In the genomic region with DNA sequence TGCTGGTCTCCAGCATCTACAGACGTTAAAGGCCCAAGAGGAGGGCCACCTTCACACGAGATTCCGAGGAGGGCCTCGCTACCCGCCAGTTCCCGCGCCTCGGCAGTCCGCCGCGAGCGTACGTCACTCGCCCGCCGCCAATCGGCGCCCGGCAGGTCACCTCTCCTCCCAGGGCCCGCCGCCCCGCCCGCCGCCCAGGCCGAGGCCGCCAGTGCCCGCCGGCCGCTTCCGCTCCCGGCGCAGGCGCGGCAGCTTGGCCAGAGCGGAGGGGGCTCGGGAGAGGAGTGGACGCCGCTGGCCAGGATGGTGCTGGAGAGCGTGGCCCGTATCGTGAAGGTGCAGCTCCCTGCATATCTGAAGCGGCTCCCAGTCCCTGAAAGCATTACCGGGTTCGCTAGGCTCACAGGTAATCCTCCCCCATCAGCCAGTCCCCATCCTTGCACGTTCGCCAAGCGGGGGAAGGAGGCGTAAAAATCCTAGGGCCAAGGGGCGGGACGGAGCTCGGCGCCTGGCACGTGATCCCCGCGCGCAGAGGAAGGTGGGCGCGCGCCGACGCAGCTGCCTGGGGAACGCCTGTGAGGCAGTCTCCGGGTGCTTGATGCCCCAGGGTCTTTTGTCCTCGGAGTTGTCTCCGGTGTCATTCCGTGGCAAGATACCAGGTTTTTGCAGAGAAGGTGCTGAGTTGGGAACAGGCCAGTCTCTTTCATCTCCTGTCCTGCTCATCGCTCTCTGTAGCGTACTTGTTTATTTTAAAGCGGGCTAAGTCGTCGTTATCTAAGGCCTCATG, we compare ENCODE assay signal across 1 cellular context.
TF ChIP-seq lines count a peak whose summit lies in the region.

A gene with protein sequence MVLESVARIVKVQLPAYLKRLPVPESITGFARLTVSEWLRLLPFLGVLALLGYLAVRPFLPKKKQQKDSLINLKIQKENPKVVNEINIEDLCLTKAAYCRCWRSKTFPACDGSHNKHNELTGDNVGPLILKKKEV (plus strand): TSS at position 211 of the 787 bp plus-strand sequence. CDS start 93 bp downstream, at position 304.

TF ChIP-seq in HepG2, 621 proteins besides CTCF, POLR2A, EP300 and RAD21 (continued from another document and continues in another):
- TF ChIP-seq, protein P1, sequence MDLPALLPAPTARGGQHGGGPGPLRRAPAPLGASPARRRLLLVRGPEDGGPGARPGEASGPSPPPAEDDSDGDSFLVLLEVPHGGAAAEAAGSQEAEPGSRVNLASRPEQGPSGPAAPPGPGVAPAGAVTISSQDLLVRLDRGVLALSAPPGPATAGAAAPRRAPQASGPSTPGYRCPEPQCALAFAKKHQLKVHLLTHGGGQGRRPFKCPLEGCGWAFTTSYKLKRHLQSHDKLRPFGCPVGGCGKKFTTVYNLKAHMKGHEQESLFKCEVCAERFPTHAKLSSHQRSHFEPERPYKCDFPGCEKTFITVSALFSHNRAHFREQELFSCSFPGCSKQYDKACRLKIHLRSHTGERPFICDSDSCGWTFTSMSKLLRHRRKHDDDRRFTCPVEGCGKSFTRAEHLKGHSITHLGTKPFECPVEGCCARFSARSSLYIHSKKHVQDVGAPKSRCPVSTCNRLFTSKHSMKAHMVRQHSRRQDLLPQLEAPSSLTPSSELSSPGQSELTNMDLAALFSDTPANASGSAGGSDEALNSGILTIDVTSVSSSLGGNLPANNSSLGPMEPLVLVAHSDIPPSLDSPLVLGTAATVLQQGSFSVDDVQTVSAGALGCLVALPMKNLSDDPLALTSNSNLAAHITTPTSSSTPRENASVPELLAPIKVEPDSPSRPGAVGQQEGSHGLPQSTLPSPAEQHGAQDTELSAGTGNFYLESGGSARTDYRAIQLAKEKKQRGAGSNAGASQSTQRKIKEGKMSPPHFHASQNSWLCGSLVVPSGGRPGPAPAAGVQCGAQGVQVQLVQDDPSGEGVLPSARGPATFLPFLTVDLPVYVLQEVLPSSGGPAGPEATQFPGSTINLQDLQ (CRISPR knock-in tag; IDR thresholded peaks at IDR 0.05) = 0 out of 2 replicates have a peak, but pooled peaks have one; percentile 65
- TF ChIP-seq ZNF138 (CRISPR knock-in tag; IDR thresholded peaks at IDR 0.05; ENCODE audit: low read depth) = 0 out of 2 replicates have a peak, but pooled peaks have one; percentile 30
- no peak for TF ChIP-seq SP140L (CRISPR knock-in tag; IDR thresholded peaks at IDR 0.05; ENCODE audit: borderline replicate concordance)
- peak; percentile 83 for TF ChIP-seq KDM2A (CRISPR knock-in tag; IDR thresholded peaks at IDR 0.05; ENCODE audit: borderline replicate concordance, low read depth)
- no peak for TF ChIP-seq ZNF550 (CRISPR knock-in tag; IDR thresholded peaks at IDR 0.05; ENCODE audit: borderline replicate concordance)
- 0 out of 2 replicates have a peak, but pooled peaks have one; percentile 24 for TF ChIP-seq TOE1 (CRISPR knock-in tag; IDR thresholded peaks at IDR 0.05)
- TF ChIP-seq, protein P2, sequence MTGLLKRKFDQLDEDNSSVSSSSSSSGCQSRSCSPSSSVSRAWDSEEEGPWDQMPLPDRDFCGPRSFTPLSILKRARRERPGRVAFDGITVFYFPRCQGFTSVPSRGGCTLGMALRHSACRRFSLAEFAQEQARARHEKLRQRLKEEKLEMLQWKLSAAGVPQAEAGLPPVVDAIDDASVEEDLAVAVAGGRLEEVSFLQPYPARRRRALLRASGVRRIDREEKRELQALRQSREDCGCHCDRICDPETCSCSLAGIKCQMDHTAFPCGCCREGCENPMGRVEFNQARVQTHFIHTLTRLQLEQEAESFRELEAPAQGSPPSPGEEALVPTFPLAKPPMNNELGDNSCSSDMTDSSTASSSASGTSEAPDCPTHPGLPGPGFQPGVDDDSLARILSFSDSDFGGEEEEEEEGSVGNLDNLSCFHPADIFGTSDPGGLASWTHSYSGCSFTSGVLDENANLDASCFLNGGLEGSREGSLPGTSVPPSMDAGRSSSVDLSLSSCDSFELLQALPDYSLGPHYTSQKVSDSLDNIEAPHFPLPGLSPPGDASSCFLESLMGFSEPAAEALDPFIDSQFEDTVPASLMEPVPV (CRISPR knock-in tag; IDR thresholded peaks at IDR 0.05) = peak; percentile 82; the same call in 1 of the 2 replicates
- TF ChIP-seq ZNF326 (CRISPR knock-in tag; IDR thresholded peaks at IDR 0.05; ENCODE audit: borderline replicate concordance) = no peak
- TF ChIP-seq CBX5 (CRISPR knock-in tag; IDR thresholded peaks at IDR 0.05; ENCODE audit: borderline replicate concordance) = peak; percentile 2; the same call in 1 of the 2 replicates
- TF ChIP-seq ZNF34 (CRISPR knock-in tag; IDR thresholded peaks at IDR 0.05; ENCODE audit: borderline replicate concordance) = peak; percentile 91; the same call in 1 of the 2 replicates
- TF ChIP-seq BRCA1 (CRISPR knock-in tag; IDR thresholded peaks at IDR 0.05) = no peak; the same call in 1 of the 2 replicates
- TF ChIP-seq ZNF432 (CRISPR knock-in tag; IDR thresholded peaks at IDR 0.05; ENCODE audit: borderline replicate concordance) = no peak
- TF ChIP-seq TCF7L2 (IDR thresholded peaks at IDR 0.05; ENCODE audit: low read depth, low read length) = no peak
- no peak for TF ChIP-seq SIX4 (CRISPR knock-in tag; IDR thresholded peaks at IDR 0.05)
- TF ChIP-seq, protein P3, sequence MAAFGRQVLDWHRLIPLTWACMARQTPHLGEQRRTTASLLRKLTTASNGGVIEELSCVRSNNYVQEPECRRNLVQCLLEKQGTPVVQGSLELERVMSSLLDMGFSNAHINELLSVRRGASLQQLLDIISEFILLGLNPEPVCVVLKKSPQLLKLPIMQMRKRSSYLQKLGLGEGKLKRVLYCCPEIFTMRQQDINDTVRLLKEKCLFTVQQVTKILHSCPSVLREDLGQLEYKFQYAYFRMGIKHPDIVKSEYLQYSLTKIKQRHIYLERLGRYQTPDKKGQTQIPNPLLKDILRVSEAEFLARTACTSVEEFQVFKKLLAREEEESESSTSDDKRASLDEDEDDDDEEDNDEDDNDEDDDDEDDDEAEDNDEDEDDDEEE (CRISPR knock-in tag; IDR thresholded peaks at IDR 0.05) = peak; percentile 94; the same call in 1 of the 2 replicates
- peak; percentile 54; the same call in 1 of the 2 replicates for TF ChIP-seq ZNF746 (CRISPR knock-in tag; IDR thresholded peaks at IDR 0.05)
- 0 out of 2 replicates have a peak, but pooled peaks have one; percentile 41 for TF ChIP-seq ZNF557 (CRISPR knock-in tag; IDR thresholded peaks at IDR 0.05)
- TF ChIP-seq ZMYM3 (CRISPR knock-in tag; IDR thresholded peaks at IDR 0.05) = 0 out of 2 replicates have a peak, but pooled peaks have one; percentile 11
- TF ChIP-seq, protein P4, sequence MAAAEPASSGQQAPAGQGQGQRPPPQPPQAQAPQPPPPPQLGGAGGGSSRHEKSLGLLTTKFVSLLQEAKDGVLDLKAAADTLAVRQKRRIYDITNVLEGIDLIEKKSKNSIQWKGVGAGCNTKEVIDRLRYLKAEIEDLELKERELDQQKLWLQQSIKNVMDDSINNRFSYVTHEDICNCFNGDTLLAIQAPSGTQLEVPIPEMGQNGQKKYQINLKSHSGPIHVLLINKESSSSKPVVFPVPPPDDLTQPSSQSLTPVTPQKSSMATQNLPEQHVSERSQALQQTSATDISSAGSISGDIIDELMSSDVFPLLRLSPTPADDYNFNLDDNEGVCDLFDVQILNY (CRISPR knock-in tag; conservative IDR thresholded peaks at IDR 0.05) = 0 out of 2 replicates have a peak, but pooled peaks have one; percentile 17
- peak; percentile 94; the same call in 1 of the 2 replicates for TF ChIP-seq ZBTB3 (CRISPR knock-in tag; IDR thresholded peaks at IDR 0.05; ENCODE audit: borderline replicate concordance, low read depth)
- peak; percentile 71; the same call in 1 of the 2 replicates for TF ChIP-seq EED (CRISPR knock-in tag; IDR thresholded peaks at IDR 0.05)
- TF ChIP-seq, protein P5, sequence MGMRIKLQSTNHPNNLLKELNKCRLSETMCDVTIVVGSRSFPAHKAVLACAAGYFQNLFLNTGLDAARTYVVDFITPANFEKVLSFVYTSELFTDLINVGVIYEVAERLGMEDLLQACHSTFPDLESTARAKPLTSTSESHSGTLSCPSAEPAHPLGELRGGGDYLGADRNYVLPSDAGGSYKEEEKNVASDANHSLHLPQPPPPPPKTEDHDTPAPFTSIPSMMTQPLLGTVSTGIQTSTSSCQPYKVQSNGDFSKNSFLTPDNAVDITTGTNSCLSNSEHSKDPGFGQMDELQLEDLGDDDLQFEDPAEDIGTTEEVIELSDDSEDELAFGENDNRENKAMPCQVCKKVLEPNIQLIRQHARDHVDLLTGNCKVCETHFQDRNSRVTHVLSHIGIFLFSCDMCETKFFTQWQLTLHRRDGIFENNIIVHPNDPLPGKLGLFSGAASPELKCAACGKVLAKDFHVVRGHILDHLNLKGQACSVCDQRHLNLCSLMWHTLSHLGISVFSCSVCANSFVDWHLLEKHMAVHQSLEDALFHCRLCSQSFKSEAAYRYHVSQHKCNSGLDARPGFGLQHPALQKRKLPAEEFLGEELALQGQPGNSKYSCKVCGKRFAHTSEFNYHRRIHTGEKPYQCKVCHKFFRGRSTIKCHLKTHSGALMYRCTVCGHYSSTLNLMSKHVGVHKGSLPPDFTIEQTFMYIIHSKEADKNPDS (CRISPR knock-in tag; IDR thresholded peaks at IDR 0.05) = peak; percentile 90; the same call in 1 of the 2 replicates
- TF ChIP-seq NCOA2 (CRISPR knock-in tag; IDR thresholded peaks at IDR 0.05) = no peak; the same call in 1 of the 2 replicates
- TF ChIP-seq ZNF337 (CRISPR knock-in tag; IDR thresholded peaks at IDR 0.05; ENCODE audit: borderline replicate concordance, low read depth) = no peak
- TF ChIP-seq ZNF567 (CRISPR knock-in tag; IDR thresholded peaks at IDR 0.05; ENCODE audit: borderline replicate concordance) = 0 out of 2 replicates have a peak, but pooled peaks have one; percentile 54
- TF ChIP-seq ZNF547 (CRISPR knock-in tag; IDR thresholded peaks at IDR 0.05) = peak; percentile 58
- TF ChIP-seq, protein P6, sequence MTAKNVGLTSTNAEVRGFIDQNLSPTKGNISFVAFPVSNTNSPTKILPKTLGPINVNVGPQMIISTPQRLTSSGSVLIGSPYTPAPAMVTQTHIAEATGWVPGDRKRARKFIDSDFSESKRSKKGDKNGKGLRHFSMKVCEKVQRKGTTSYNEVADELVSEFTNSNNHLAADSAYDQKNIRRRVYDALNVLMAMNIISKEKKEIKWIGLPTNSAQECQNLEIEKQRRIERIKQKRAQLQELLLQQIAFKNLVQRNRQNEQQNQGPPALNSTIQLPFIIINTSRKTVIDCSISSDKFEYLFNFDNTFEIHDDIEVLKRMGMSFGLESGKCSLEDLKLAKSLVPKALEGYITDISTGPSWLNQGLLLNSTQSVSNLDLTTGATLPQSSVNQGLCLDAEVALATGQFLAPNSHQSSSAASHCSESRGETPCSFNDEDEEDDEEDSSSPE (CRISPR knock-in tag; IDR thresholded peaks at IDR 0.05) = peak; percentile 83
- no peak; the same call in 1 of the 2 replicates for TF ChIP-seq ZNF530 (CRISPR knock-in tag; IDR thresholded peaks at IDR 0.05; ENCODE audit: low read depth)
- no peak for TF ChIP-seq ZBTB21 (CRISPR knock-in tag; IDR thresholded peaks at IDR 0.05)
- TF ChIP-seq ZFP82 (CRISPR knock-in tag; IDR thresholded peaks at IDR 0.05; ENCODE audit: borderline replicate concordance) = no peak; the same call in 1 of the 2 replicates
- no peak for TF ChIP-seq NFE2 (CRISPR knock-in tag; IDR thresholded peaks at IDR 0.05)
- no peak for TF ChIP-seq SCMH1 (CRISPR knock-in tag; IDR thresholded peaks at IDR 0.05; ENCODE audit: borderline replicate concordance)
- TF ChIP-seq ZNF230 (CRISPR knock-in tag; IDR thresholded peaks at IDR 0.05) = peak; percentile 95
- TF ChIP-seq KAT8 (CRISPR knock-in tag; IDR thresholded peaks at IDR 0.05) = peak; percentile 73
- TF ChIP-seq HMG20B (CRISPR knock-in tag; conservative IDR thresholded peaks at IDR 0.05) = 0 out of 2 replicates have a peak, but pooled peaks have one; percentile 27
- TF ChIP-seq, protein P7, sequence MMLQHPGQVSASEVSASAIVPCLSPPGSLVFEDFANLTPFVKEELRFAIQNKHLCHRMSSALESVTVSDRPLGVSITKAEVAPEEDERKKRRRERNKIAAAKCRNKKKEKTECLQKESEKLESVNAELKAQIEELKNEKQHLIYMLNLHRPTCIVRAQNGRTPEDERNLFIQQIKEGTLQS (CRISPR knock-in tag; IDR thresholded peaks at IDR 0.05) = peak; percentile 45; the same call in 1 of the 2 replicates
- TF ChIP-seq ZNF589 (CRISPR knock-in tag; conservative IDR thresholded peaks at IDR 0.05) = no peak; the same call in 1 of the 2 replicates
- TF ChIP-seq ZNF790 (CRISPR knock-in tag; IDR thresholded peaks at IDR 0.05; ENCODE audit: borderline replicate concordance) = peak; percentile 59; the same call in 1 of the 2 replicates
- peak; percentile 89; the same call in 1 of the 2 replicates for TF ChIP-seq ZZZ3 (CRISPR knock-in tag; IDR thresholded peaks at IDR 0.05; ENCODE audit: borderline replicate concordance)
- TF ChIP-seq CBX1 (IDR thresholded peaks at IDR 0.05; ENCODE audit: low read depth) = peak; percentile 19
- no peak for TF ChIP-seq SP1 (IDR thresholded peaks at IDR 0.05)
- TF ChIP-seq SP1 (CRISPR knock-in tag; IDR thresholded peaks at IDR 0.05) = peak; percentile 58
- peak; percentile 93; the same call in 1 of the 2 replicates for TF ChIP-seq PAX8 (CRISPR knock-in tag; IDR thresholded peaks at IDR 0.05; ENCODE audit: borderline replicate concordance)
- TF ChIP-seq ZNF101 (CRISPR knock-in tag; IDR thresholded peaks at IDR 0.05; ENCODE audit: borderline replicate concordance, low read depth) = peak; percentile 93; the same call in 1 of the 2 replicates
- TF ChIP-seq ZNF205 (CRISPR knock-in tag; IDR thresholded peaks at IDR 0.05) = peak; percentile 44
- no peak for TF ChIP-seq NFE2L2 (IDR thresholded peaks at IDR 0.05; ENCODE audit: low read length)
- TF ChIP-seq, protein P8, sequence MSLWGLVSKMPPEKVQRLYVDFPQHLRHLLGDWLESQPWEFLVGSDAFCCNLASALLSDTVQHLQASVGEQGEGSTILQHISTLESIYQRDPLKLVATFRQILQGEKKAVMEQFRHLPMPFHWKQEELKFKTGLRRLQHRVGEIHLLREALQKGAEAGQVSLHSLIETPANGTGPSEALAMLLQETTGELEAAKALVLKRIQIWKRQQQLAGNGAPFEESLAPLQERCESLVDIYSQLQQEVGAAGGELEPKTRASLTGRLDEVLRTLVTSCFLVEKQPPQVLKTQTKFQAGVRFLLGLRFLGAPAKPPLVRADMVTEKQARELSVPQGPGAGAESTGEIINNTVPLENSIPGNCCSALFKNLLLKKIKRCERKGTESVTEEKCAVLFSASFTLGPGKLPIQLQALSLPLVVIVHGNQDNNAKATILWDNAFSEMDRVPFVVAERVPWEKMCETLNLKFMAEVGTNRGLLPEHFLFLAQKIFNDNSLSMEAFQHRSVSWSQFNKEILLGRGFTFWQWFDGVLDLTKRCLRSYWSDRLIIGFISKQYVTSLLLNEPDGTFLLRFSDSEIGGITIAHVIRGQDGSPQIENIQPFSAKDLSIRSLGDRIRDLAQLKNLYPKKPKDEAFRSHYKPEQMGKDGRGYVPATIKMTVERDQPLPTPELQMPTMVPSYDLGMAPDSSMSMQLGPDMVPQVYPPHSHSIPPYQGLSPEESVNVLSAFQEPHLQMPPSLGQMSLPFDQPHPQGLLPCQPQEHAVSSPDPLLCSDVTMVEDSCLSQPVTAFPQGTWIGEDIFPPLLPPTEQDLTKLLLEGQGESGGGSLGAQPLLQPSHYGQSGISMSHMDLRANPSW (CRISPR knock-in tag; IDR thresholded peaks at IDR 0.05; ENCODE audit: borderline replicate concordance) = no peak
